1 cellular context compared by ENCODE assay signal in genomic region chr11:65942531-65942930, GRCh38.
TF ChIP-seq lines count a peak whose summit lies in the region.

No MANE protein-coding gene starts in this region.

TF ChIP-seq in IMR-90, 13 proteins besides CTCF, POLR2A, EP300 and RAD21:
- TF ChIP-seq FOS (IDR thresholded peaks at IDR 0.05; ENCODE audit: low read depth, low read length) (no peak), MAFK (IDR thresholded peaks at IDR 0.05; ENCODE audit: low read depth, low read length) (no peak), BHLHE40 (IDR thresholded peaks at IDR 0.05; ENCODE audit: low read depth, low read length) (no peak), CHD1 (IDR thresholded peaks at IDR 0.05; ENCODE audit: low read depth, low read length) (no peak)
- TF ChIP-seq, protein P1, sequence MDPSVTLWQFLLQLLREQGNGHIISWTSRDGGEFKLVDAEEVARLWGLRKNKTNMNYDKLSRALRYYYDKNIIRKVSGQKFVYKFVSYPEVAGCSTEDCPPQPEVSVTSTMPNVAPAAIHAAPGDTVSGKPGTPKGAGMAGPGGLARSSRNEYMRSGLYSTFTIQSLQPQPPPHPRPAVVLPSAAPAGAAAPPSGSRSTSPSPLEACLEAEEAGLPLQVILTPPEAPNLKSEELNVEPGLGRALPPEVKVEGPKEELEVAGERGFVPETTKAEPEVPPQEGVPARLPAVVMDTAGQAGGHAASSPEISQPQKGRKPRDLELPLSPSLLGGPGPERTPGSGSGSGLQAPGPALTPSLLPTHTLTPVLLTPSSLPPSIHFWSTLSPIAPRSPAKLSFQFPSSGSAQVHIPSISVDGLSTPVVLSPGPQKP (IDR thresholded peaks at IDR 0.05; ENCODE audit: borderline replicate concordance, low read depth, low read length): no peak
